In the genomic region with DNA sequence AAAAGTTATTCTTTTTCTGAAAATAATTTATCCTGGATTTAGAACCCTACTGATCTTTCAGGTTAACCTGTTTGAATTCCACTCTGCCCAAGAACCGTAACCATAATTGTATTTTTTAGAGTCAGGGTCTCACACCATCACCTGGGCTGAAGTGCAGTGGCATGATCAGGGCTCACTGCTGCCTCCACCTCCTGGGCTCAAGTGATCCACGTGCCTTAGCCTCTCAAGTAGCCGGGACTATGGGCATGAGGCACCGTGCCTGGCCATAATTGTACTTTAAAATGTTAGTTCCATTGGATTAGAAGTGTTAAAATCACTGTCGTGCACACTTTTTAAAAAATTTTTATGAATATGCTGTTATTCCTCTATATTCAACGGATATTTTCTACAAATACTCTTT, we compare ENCODE assay signal across 1 cellular context.
TF ChIP-seq lines count a peak whose summit lies in the region.

No MANE protein-coding gene starts in this region.

TF ChIP-seq in HepG2, 621 proteins besides CTCF, POLR2A, EP300 and RAD21:
- TF ChIP-seq, protein P1, sequence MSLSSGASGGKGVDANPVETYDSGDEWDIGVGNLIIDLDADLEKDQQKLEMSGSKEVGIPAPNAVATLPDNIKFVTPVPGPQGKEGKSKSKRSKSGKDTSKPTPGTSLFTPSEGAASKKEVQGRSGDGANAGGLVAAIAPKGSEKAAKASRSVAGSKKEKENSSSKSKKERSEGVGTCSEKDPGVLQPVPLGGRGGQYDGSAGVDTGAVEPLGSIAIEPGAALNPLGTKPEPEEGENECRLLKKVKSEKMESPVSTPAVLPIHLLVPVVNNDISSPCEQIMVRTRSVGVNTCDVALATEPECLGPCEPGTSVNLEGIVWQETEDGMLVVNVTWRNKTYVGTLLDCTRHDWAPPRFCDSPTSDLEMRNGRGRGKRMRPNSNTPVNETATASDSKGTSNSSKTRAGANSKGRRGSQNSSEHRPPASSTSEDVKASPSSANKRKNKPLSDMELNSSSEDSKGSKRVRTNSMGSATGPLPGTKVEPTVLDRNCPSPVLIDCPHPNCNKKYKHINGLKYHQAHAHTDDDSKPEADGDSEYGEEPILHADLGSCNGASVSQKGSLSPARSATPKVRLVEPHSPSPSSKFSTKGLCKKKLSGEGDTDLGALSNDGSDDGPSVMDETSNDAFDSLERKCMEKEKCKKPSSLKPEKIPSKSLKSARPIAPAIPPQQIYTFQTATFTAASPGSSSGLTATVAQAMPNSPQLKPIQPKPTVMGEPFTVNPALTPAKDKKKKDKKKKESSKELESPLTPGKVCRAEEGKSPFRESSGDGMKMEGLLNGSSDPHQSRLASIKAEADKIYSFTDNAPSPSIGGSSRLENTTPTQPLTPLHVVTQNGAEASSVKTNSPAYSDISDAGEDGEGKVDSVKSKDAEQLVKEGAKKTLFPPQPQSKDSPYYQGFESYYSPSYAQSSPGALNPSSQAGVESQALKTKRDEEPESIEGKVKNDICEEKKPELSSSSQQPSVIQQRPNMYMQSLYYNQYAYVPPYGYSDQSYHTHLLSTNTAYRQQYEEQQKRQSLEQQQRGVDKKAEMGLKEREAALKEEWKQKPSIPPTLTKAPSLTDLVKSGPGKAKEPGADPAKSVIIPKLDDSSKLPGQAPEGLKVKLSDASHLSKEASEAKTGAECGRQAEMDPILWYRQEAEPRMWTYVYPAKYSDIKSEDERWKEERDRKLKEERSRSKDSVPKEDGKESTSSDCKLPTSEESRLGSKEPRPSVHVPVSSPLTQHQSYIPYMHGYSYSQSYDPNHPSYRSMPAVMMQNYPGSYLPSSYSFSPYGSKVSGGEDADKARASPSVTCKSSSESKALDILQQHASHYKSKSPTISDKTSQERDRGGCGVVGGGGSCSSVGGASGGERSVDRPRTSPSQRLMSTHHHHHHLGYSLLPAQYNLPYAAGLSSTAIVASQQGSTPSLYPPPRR (CRISPR knock-in tag; IDR thresholded peaks at IDR 0.05; ENCODE audit: borderline replicate concordance): no peak
- TF ChIP-seq, protein P2, sequence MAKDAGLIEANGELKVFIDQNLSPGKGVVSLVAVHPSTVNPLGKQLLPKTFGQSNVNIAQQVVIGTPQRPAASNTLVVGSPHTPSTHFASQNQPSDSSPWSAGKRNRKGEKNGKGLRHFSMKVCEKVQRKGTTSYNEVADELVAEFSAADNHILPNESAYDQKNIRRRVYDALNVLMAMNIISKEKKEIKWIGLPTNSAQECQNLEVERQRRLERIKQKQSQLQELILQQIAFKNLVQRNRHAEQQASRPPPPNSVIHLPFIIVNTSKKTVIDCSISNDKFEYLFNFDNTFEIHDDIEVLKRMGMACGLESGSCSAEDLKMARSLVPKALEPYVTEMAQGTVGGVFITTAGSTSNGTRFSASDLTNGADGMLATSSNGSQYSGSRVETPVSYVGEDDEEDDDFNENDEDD (CRISPR knock-in tag; IDR thresholded peaks at IDR 0.05; ENCODE audit: borderline replicate concordance): peak; percentile 39; the same call in 1 of the 2 replicates
- TF ChIP-seq SAP130 (CRISPR knock-in tag; IDR thresholded peaks at IDR 0.05; ENCODE audit: low read depth): 0 out of 2 replicates have a peak, but pooled peaks have one; percentile 5
- TF ChIP-seq, protein P3, sequence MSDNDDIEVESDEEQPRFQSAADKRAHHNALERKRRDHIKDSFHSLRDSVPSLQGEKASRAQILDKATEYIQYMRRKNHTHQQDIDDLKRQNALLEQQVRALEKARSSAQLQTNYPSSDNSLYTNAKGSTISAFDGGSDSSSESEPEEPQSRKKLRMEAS (IDR thresholded peaks at IDR 0.05): peak; percentile 73
- peak; percentile 31; the same call in 1 of the 2 replicates for TF ChIP-seq MYC (CRISPR knock-in tag; IDR thresholded peaks at IDR 0.05; ENCODE audit: borderline replicate concordance)
- TF ChIP-seq BCL6 (CRISPR knock-in tag; IDR thresholded peaks at IDR 0.05): no peak
- TF ChIP-seq ZNF12 (CRISPR knock-in tag; IDR thresholded peaks at IDR 0.05): 0 out of 2 replicates have a peak, but pooled peaks have one; percentile 2
- TF ChIP-seq ZNF354B (CRISPR knock-in tag; IDR thresholded peaks at IDR 0.05): no peak
- TF ChIP-seq ZC3H4 (CRISPR knock-in tag; IDR thresholded peaks at IDR 0.05; ENCODE audit: borderline replicate concordance): peak; percentile 85; the same call in 1 of the 2 replicates
- TF ChIP-seq, protein P4, sequence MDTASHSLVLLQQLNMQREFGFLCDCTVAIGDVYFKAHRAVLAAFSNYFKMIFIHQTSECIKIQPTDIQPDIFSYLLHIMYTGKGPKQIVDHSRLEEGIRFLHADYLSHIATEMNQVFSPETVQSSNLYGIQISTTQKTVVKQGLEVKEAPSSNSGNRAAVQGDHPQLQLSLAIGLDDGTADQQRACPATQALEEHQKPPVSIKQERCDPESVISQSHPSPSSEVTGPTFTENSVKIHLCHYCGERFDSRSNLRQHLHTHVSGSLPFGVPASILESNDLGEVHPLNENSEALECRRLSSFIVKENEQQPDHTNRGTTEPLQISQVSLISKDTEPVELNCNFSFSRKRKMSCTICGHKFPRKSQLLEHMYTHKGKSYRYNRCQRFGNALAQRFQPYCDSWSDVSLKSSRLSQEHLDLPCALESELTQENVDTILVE (CRISPR knock-in tag; IDR thresholded peaks at IDR 0.05): 0 out of 2 replicates have a peak, but pooled peaks have one; percentile 9
TF ChIP-seq in HepG2: peak in this region for 7.
